Comparison of ENCODE assay signal across 16 cellular contexts in genomic region chr3:105448338-105448982, GRCh38.
DNase-seq lines count a peak whose midpoint lies in the region; ATAC-seq and TF ChIP-seq lines count a peak whose summit lies in the region.
"Had no signal": no experiment of that assay in that cellular context is flagged by ENCODE, and none has a peak within 500 bp of the region (broad histone marks: within the 10 kb centered on the region; RNA-seq: fewer than 3 reads in every experiment).

No MANE protein-coding gene starts in this region.

- peaks cover 23% of the 10 kb centered on the region for H3K9me3 Mint-ChIP-seq in nephron progenitor cell
- no peaks in the 10 kb centered on the region for H3K9me3 Mint-ChIP-seq in activated T-cell treated with anti-CD3 and anti-CD28 coated beads, Interleukin-2, amount 50 U/mL, for 24 hours
- H3K9me3 Mint-ChIP-seq: activated CD8-positive, alpha-beta T cell treated with anti-CD3 and anti-CD28 coated beads for 36 hours; stimulated activated naive CD8-positive, alpha-beta T cell treated with anti-CD3 and anti-CD28 coated beads, Interleukin-15, Interleukin-2, amounts not matched to agents 100 ng/mL and 50 ng/mL, for 24 hours had no signal

- peaks cover 3% of the 10 kb centered on the region for H3K27me3 Mint-ChIP-seq in nephron progenitor cell (ENCODE audit: low read depth, poor library complexity)
- no peaks in the 10 kb centered on the region for H3K27me3 Mint-ChIP-seq in activated T-cell treated with anti-CD3 and anti-CD28 coated beads, Interleukin-2, amount 50 U/mL, for 24 hours
- H3K27me3 Mint-ChIP-seq: dendritic cell treated with granulocyte-macrophage colony-stimulating factor and Interleukin-4, amounts not matched to agents 40 ng/mL and 50 ng/mL, for 4 days; stimulated activated naive CD8-positive, alpha-beta T cell treated with anti-CD3 and anti-CD28 coated beads, Interleukin-15, Interleukin-2, amounts not matched to agents 100 ng/mL and 50 ng/mL, for 24 hours had no signal

- peaks cover 40% of the 10 kb centered on the region for H3K36me3 Mint-ChIP-seq in nephron progenitor cell (ENCODE audit: low read depth)
- H3K36me3 Mint-ChIP-seq in activated T-cell treated with anti-CD3 and anti-CD28 coated beads, Interleukin-2, amount 50 U/mL, for 24 hours (ENCODE audit: low read depth) = no peaks in the 10 kb centered on the region

- TF ChIP-seq CTCF in nephron progenitor cell (IDR thresholded peaks at IDR 0.05) = no peak

- H3K4me1 Mint-ChIP-seq in nephron progenitor cell = peaks cover 17% of the 10 kb centered on the region
- H3K4me1 Mint-ChIP-seq in activated T-cell treated with anti-CD3 and anti-CD28 coated beads, Interleukin-2, amount 50 U/mL, for 24 hours (ENCODE audit: low read depth) = no peaks in the 10 kb centered on the region

- peak overlapping the region; percentile 79 for H3K27ac Mint-ChIP-seq in nephron progenitor cell
- H3K27ac Mint-ChIP-seq in activated T-cell treated with anti-CD3 and anti-CD28 coated beads, Interleukin-2, amount 50 U/mL, for 24 hours = no peak overlapping the region
- H3K27ac Mint-ChIP-seq: activated CD8-positive, alpha-beta T cell treated with anti-CD3 and anti-CD28 coated beads for 36 hours; dendritic cell treated with granulocyte-macrophage colony-stimulating factor and Interleukin-4, amounts not matched to agents 40 ng/mL and 50 ng/mL, for 4 days; stimulated activated naive CD8-positive, alpha-beta T cell treated with anti-CD3 and anti-CD28 coated beads, Interleukin-15, Interleukin-2, amounts not matched to agents 100 ng/mL and 50 ng/mL, for 24 hours had no signal

- H3K4me3 Mint-ChIP-seq in nephron progenitor cell = no peak overlapping the region
- no peak overlapping the region for H3K4me3 Mint-ChIP-seq in activated T-cell treated with anti-CD3 and anti-CD28 coated beads, Interleukin-2, amount 50 U/mL, for 24 hours
- H3K4me3 Mint-ChIP-seq: activated CD8-positive, alpha-beta T cell treated with anti-CD3 and anti-CD28 coated beads for 36 hours; dendritic cell treated with granulocyte-macrophage colony-stimulating factor and Interleukin-4, amounts not matched to agents 40 ng/mL and 50 ng/mL, for 4 days; stimulated activated naive CD8-positive, alpha-beta T cell treated with anti-CD3 and anti-CD28 coated beads, Interleukin-15, Interleukin-2, amounts not matched to agents 100 ng/mL and 50 ng/mL, for 24 hours had no signal

- DNase-seq in COLO668 (lab: John Stamatoyannopoulos, UW; ENCODE audit: unreplicated experiment) (peak; percentile 7), SK-N-DZ (ENCODE audit: low spot score) (peak; percentile 96), fibroblast of peridontal ligament (ENCODE audit: extremely low read depth) (peak; percentile 25), nephron progenitor cell (no peak), NCI-H1417 (lab: John Stamatoyannopoulos, UW) (no peak)
- DNase-seq in activated T-cell treated with anti-CD3 and anti-CD28 coated beads, Interleukin-2, amount 50 U/mL, for 24 hours = no peak
- DNase-seq: activated CD8-positive, alpha-beta T cell treated with anti-CD3 and anti-CD28 coated beads for 36 hours; activated naive CD4-positive, alpha-beta T cell; NCI-H2081; psoas muscle; stimulated activated CD4-positive, alpha-beta T cell treated with anti-CD3 and anti-CD28 coated beads, Interleukin-4, amount 100 ng/mL, for 4 hours had no signal

- no peak for ATAC-seq in GM21576 (IDR thresholded peaks at IDR 0.05; ENCODE audit: unreplicated experiment)
- no peak for ATAC-seq in HG02759 (IDR thresholded peaks at IDR 0.05; ENCODE audit: unreplicated experiment)
- ATAC-seq: activated CD8-positive, alpha-beta T cell treated with anti-CD3 and anti-CD28 coated beads for 36 hours; gastroesophageal sphincter; psoas muscle had no signal

Comparison
In these comparisons a context has a peak if more than half of its experiments do, and no peak if none do; other contexts are left out.
1. DNase-seq: peak in COLO668 (single experiment), SK-N-DZ (single experiment) and fibroblast of peridontal ligament (single experiment); none in nephron progenitor cell (single experiment), activated T-cell treated with anti-CD3 and anti-CD28 coated beads, Interleukin-2, amount 50 U/mL, for 24 hours (single experiment) and NCI-H1417 (0 of 3).